Comparison of ENCODE assay signal across 9 cellular contexts in the genomic region with DNA sequence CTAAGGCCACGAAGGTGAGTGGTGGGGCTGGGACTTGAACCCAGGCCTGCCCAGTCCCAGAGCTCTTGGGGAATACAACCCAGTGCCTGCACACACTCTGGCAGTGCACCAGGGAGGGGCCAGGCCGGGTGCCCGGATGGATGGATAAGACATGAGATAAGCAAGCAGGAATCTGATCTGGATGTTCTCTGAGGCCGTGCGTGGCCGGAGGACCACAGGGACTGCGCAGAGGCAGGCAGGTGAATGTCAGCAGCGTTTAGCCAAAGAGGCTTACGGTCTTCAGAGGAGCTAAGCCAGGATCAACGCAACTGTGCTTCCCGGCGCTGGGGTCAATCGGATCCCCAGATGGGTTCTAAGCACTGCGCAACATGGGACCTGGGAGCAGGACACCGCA. TPM values are rescaled to one million over a fixed set of nuclear protein-coding genes. Genes with fewer than 3 reads are reported as not detected.
DNase-seq lines count a peak whose midpoint lies in the region; ATAC-seq, FAIRE-seq and TF ChIP-seq lines count a peak whose summit lies in the region.
"Had no signal": no experiment of that assay in that cellular context is flagged by ENCODE, and none has a peak within 500 bp of the region (broad histone marks: within the 10 kb centered on the region; RNA-seq: fewer than 3 reads in every experiment).

No MANE protein-coding gene starts in this region.

- peaks cover 0 to 3% (median 0%) of the 10 kb centered on the region in 7 donors for H3K9me3 Mint-ChIP-seq in CD14-positive monocyte

- peaks cover 50% of the 10 kb centered on the region for H3K4me1 Mint-ChIP-seq in CD14-positive monocyte

- H3K27me3 ChIP-seq in MG63 (no peaks in the 10 kb centered on the region), mucosa of stomach (ENCODE audit: control insufficient read depth, insufficient read depth, low read length) (no peaks in the 10 kb centered on the region)

- no peak for ATAC-seq in HG02610 (IDR thresholded peaks at IDR 0.05; ENCODE audit: unreplicated experiment)

- DNase-seq in CD14-positive monocyte (ENCODE audit: low spot score) = no peak
- DNase-seq in MG63 = peak; percentile 52
- peak; percentile 49 for DNase-seq in choroid plexus epithelial cell (ENCODE audit: low read depth)
- DNase-seq in urothelium cell line (ENCODE audit: low spot score) = no peak
- no peak for DNase-seq in NCI-H2029 (lab: John Stamatoyannopoulos, UW)
- no peak for DNase-seq in HT-29 (ENCODE audit: low spot score)

- H3K36me3 ChIP-seq in MG63 (peaks cover 45% of the 10 kb centered on the region), mucosa of stomach (ENCODE audit: control insufficient read depth, insufficient read depth, low read length) (no peaks in the 10 kb centered on the region)

- FAIRE-seq in urothelium cell line (lab: Jason Lieb, UNC) = no peak

- peak overlapping the region; percentile 93 to 98 (median 96) for H3K27ac Mint-ChIP-seq in CD14-positive monocyte

- peaks cover 40% of the 10 kb centered on the region for H3K4me1 ChIP-seq in mucosa of stomach (ENCODE audit: control insufficient read depth, insufficient read depth, low read length)

- intact Hi-C loops in CD14-positive monocyte (cut with micrococcal nuclease) = no loop called here

- no peaks in the 10 kb centered on the region for H3K9me3 ChIP-seq in MG63
- H3K9me3 ChIP-seq in mucosa of stomach (ENCODE audit: control insufficient read depth, low read length) = no peaks in the 10 kb centered on the region

- H3K4me3 ChIP-seq in MG63 (peak overlapping the region; percentile 100), choroid plexus epithelial cell (ENCODE audit: low read depth, low read length) (peak overlapping the region; percentile 82), mucosa of stomach (ENCODE audit: low read length) (peak overlapping the region; percentile 33)

- H3K27me3 Mint-ChIP-seq in CD14-positive monocyte (ENCODE audit: low read depth in 3 of 3) = no peaks in the 10 kb centered on the region

- peak overlapping the region; percentile 84 to 92 for H3K4me3 Mint-ChIP-seq in CD14-positive monocyte

- H3K36me3 Mint-ChIP-seq in CD14-positive monocyte = peaks cover 14 to 36% of the 10 kb centered on the region in 2 donors

- TF ChIP-seq CTCF in CD14-positive monocyte (IDR thresholded peaks at IDR 0.05) (no peak), choroid plexus epithelial cell (conservative IDR thresholded peaks at IDR 0.05; ENCODE audit: low read depth, low read length) (no peak)

- H3K9ac ChIP-seq in mucosa of stomach (ENCODE audit: low read length) = peak overlapping the region; percentile 80

RNA-seq across cellular contexts. Expression of gene ZNF787, which starts 1.5 kb away (rescaled TPM):
- polyA plus RNA-seq in CD14-positive monocyte = 1 to 10 TPM; 1.2 to 1.8 TPM
- 31.8 and 103 TPM in 2 replicates for total RNA-seq in MG63 (2014; rRNA removed; shearing (Covaris generic); ENCODE audit: low replicate concordance)
- total RNA-seq in HT-29 (2014; rRNA removed; shearing (Covaris generic)) = 186 and 208 TPM in 2 replicates

RNA-seq across cellular contexts. Expression of gene ZNF444, which starts 21.5 kb away (rescaled TPM):
- polyA plus RNA-seq in CD14-positive monocyte = 1 to 10 TPM; 2.7 to 3.5 TPM
- total RNA-seq in MG63 (2014; rRNA removed; shearing (Covaris generic); ENCODE audit: low replicate concordance) = 11.6 and 23.8 TPM in 2 replicates
- total RNA-seq in HT-29 (2014; rRNA removed; shearing (Covaris generic)) = 73.7 and 112 TPM in 2 replicates

RNA-seq across cellular contexts. Expression of gene GALP, which starts 56.2 kb away (rescaled TPM):
- polyA plus RNA-seq in CD14-positive monocyte = not detected
- total RNA-seq in MG63 (2014; rRNA removed; shearing (Covaris generic); ENCODE audit: low replicate concordance) = not detected in 2 replicates
- not detected in 2 replicates for total RNA-seq in HT-29 (2014; rRNA removed; shearing (Covaris generic))
- total RNA-seq: M059J had no signal

Comparison
In these comparisons a context has a peak if more than half of its experiments do, and no peak if none do; other contexts are left out.
1. DNase-seq: peak in MG63 (single experiment) and choroid plexus epithelial cell (single experiment); none in CD14-positive monocyte (single experiment), urothelium cell line (single experiment), NCI-H2029 (single experiment) and HT-29 (single experiment).
2. H3K4me3 ChIP-seq: peak in every context shown above with its lines; median percentile 100 in MG63; 82 in choroid plexus epithelial cell; 33 in mucosa of stomach.